In genomic region chr6:30150151-30150550, GRCh38 we compare ENCODE assay signal across 27 cellular contexts. TPM values are rescaled to one million over a fixed set of nuclear protein-coding genes. Genes with fewer than 3 reads are reported as not detected.
"Had no signal": no experiment of that assay in that cellular context is flagged by ENCODE, and none has a peak within 500 bp of the region (broad histone marks: within the 10 kb centered on the region; RNA-seq: fewer than 3 reads in every experiment).

No MANE protein-coding gene starts in this region.

- H3K36me3 ChIP-seq: heart right ventricle, left ventricle myocardium inferior, upper lobe of right lung had no signal

- H3K9me3 Mint-ChIP-seq: activated B cell treated with CpG ODN at 0.5 μM for 24 hours; activated naive CD8-positive, alpha-beta T cell treated with anti-CD3 and anti-CD28 coated beads for 36 hours; endodermal cell; mesothelial cell of epicardium; naive thymus-derived CD8-positive, alpha-beta T cell had no signal

- DNase-seq: activated B cell treated with CpG ODN at 0.5 μM for 24 hours; activated CD4-positive, alpha-beta T cell treated with anti-CD3 and anti-CD28 coated beads for 36 hours; activated CD4-positive, alpha-beta T cell treated with anti-CD3 and anti-CD28 coated beads, Interleukin-2, amount 50 U/mL, for 4 hours; activated naive CD4-positive, alpha-beta T cell treated with Interleukin-2 at 50 U/mL for 16 hours; activated naive CD8-positive, alpha-beta T cell treated with anti-CD3 and anti-CD28 coated beads for 36 hours; activated T-cell treated with anti-CD3 and anti-CD28 coated beads, Interleukin-2, amount 50 U/mL, for 48 hours; amniotic stem cell; cerebellar nuclear complex; cortex of kidney; endodermal cell; heart right ventricle; left ventricle myocardium inferior; naive thymus-derived CD8-positive, alpha-beta T cell; stimulated activated CD4-positive, alpha-beta T cell treated with anti-CD3 and anti-CD28 coated beads, Interleukin-4, amount 100 ng/mL, for 4 hours; stimulated activated naive CD8-positive, alpha-beta T cell treated with anti-CD3 and anti-CD28 coated beads, Interleukin-15, Interleukin-2, amounts not matched to agents 100 U/mL and 50 U/mL, for 24 hours; T-helper 9 cell; upper lobe of right lung had no signal

- FAIRE-seq: bronchial epithelial cell had no signal

- H3K27ac ChIP-seq: epithelial cell of prostate, heart right ventricle, left ventricle myocardium inferior, upper lobe of right lung had no signal

- H3K9me3 ChIP-seq: heart right ventricle, left ventricle myocardium inferior, upper lobe of right lung had no signal

- ATAC-seq: activated CD4-positive, alpha-beta T cell treated with anti-CD3 and anti-CD28 coated beads for 36 hours; heart right ventricle; naive thymus-derived CD8-positive, alpha-beta T cell; stimulated activated naive CD8-positive, alpha-beta T cell treated with anti-CD3 and anti-CD28 coated beads, Interleukin-15, Interleukin-2, amounts not matched to agents 100 U/mL and 50 U/mL, for 24 hours; upper lobe of right lung had no signal

- H3K4me3 Mint-ChIP-seq: activated B cell treated with CpG ODN at 0.5 μM for 24 hours; activated CD4-positive, alpha-beta T cell treated with anti-CD3 and anti-CD28 coated beads for 36 hours; activated naive CD8-positive, alpha-beta T cell treated with anti-CD3 and anti-CD28 coated beads for 36 hours; endodermal cell; mesothelial cell of epicardium; naive thymus-derived CD8-positive, alpha-beta T cell had no signal

- H3K4me1 ChIP-seq: upper lobe of right lung had no signal

- H3K4me1 Mint-ChIP-seq: activated B cell treated with CpG ODN at 0.5 μM for 24 hours; activated CD4-positive, alpha-beta T cell treated with anti-CD3 and anti-CD28 coated beads for 36 hours; activated naive CD8-positive, alpha-beta T cell treated with anti-CD3 and anti-CD28 coated beads for 36 hours had no signal

- H3K36me3 Mint-ChIP-seq: activated naive CD8-positive, alpha-beta T cell treated with anti-CD3 and anti-CD28 coated beads for 36 hours; mesothelial cell of epicardium; naive thymus-derived CD8-positive, alpha-beta T cell had no signal

- H3K4me3 ChIP-seq: heart right ventricle, left ventricle myocardium inferior, upper lobe of right lung had no signal

- H3K27ac Mint-ChIP-seq: activated B cell treated with CpG ODN at 0.5 μM for 24 hours; activated CD4-positive, alpha-beta T cell treated with anti-CD3 and anti-CD28 coated beads for 36 hours; activated naive CD8-positive, alpha-beta T cell treated with anti-CD3 and anti-CD28 coated beads for 36 hours; endodermal cell; mesothelial cell of epicardium; naive thymus-derived CD8-positive, alpha-beta T cell; progenitor cell of endocrine pancreas had no signal

RNA-seq across cellular contexts. Expression of gene TRIM10, which starts 10.9 kb away (rescaled TPM):
- total RNA-seq: activated B cell treated with CpG ODN at 0.5 μM for 24 hours; activated naive CD8-positive, alpha-beta T cell treated with anti-CD3 and anti-CD28 coated beads for 36 hours; bronchial epithelial cell; endodermal cell; fibroblast of villous mesenchyme; heart right ventricle; kidney epithelial cell; left ventricle myocardium inferior; mesothelial cell of epicardium; naive thymus-derived CD8-positive, alpha-beta T cell; osteocyte; progenitor cell of endocrine pancreas; subcutaneous adipose tissue; upper lobe of right lung had no signal
- polyA plus RNA-seq: heart right ventricle; naive thymus-derived CD8-positive, alpha-beta T cell had no signal

RNA-seq across cellular contexts. Expression of gene TRIM15, which starts 13.2 kb away (rescaled TPM):
- total RNA-seq: activated B cell treated with CpG ODN at 0.5 μM for 24 hours; bronchial epithelial cell; endodermal cell; fibroblast of villous mesenchyme; heart right ventricle; kidney epithelial cell; left ventricle myocardium inferior; lung microvascular endothelial cell; mesothelial cell of epicardium; naive thymus-derived CD8-positive, alpha-beta T cell; osteocyte; progenitor cell of endocrine pancreas; subcutaneous adipose tissue; upper lobe of right lung had no signal
- polyA plus RNA-seq: heart right ventricle; naive thymus-derived CD8-positive, alpha-beta T cell had no signal

RNA-seq across cellular contexts. Expression of gene TRIM40, which starts 14.2 kb away (rescaled TPM):
- total RNA-seq: activated B cell treated with CpG ODN at 0.5 μM for 24 hours; activated CD4-positive, alpha-beta T cell treated with anti-CD3 and anti-CD28 coated beads for 36 hours; activated naive CD8-positive, alpha-beta T cell treated with anti-CD3 and anti-CD28 coated beads for 36 hours; bronchial epithelial cell; endodermal cell; fibroblast of villous mesenchyme; heart right ventricle; kidney epithelial cell; left ventricle myocardium inferior; lung microvascular endothelial cell; mesothelial cell of epicardium; naive thymus-derived CD8-positive, alpha-beta T cell; osteocyte; progenitor cell of endocrine pancreas; subcutaneous adipose tissue; T-helper 1 cell treated with Interleukin-12 subunit alpha and Interleukin-12 subunit beta and Interleukin-4 antibody, amounts not matched to agents 30 ng/mL and 1 ng/mL, for 36 hours; upper lobe of right lung had no signal
- polyA plus RNA-seq: heart right ventricle; naive thymus-derived CD8-positive, alpha-beta T cell had no signal

RNA-seq across cellular contexts. Expression of gene TRIM31, which starts 37.3 kb away (rescaled TPM):
- total RNA-seq: activated B cell treated with CpG ODN at 0.5 μM for 24 hours; activated CD4-positive, alpha-beta T cell treated with anti-CD3 and anti-CD28 coated beads for 36 hours; activated naive CD8-positive, alpha-beta T cell treated with anti-CD3 and anti-CD28 coated beads for 36 hours; bronchial epithelial cell; endodermal cell; fibroblast of villous mesenchyme; heart right ventricle; kidney epithelial cell; left ventricle myocardium inferior; lung microvascular endothelial cell; mesothelial cell of epicardium; naive thymus-derived CD8-positive, alpha-beta T cell; osteocyte; progenitor cell of endocrine pancreas; subcutaneous adipose tissue; T-helper 1 cell treated with Interleukin-12 subunit alpha and Interleukin-12 subunit beta and Interleukin-4 antibody, amounts not matched to agents 30 ng/mL and 1 ng/mL, for 36 hours had no signal
- polyA plus RNA-seq: heart right ventricle had no signal
